19 cellular contexts compared by ENCODE assay signal in genomic region chr12:120480211-120480610, GRCh38. TPM values are rescaled to one million over a fixed set of nuclear protein-coding genes. Genes with fewer than 3 reads are reported as not detected.
A peak's percentile ranks its signal among the peaks of the same experiment; 100 is the strongest.
DNase-seq lines count a peak whose midpoint lies in the region; ATAC-seq and TF ChIP-seq lines count a peak whose summit lies in the region.
"Had no signal": no experiment of that assay in that cellular context is flagged by ENCODE, and none has a peak within 500 bp of the region (broad histone marks: within the 10 kb centered on the region; RNA-seq: fewer than 3 reads in every experiment).

No MANE protein-coding gene starts in this region.

- peaks cover 33% of the 10 kb centered on the region for H3K4me1 Mint-ChIP-seq in dendritic cell treated with granulocyte-macrophage colony-stimulating factor and Interleukin-4, amounts not matched to agents 40 ng/mL and 50 ng/mL, for 4 days (ENCODE audit: low read depth)
- peaks cover 59 to 63% of the 10 kb centered on the region in 2 donors for H3K4me1 Mint-ChIP-seq in natural killer cell

- no peak overlapping the region for H3K4me3 ChIP-seq in PC-3 (ENCODE audit: low read length)
- H3K4me3 ChIP-seq: prostate gland had no signal

- no peaks in the 10 kb centered on the region for H3K27me3 Mint-ChIP-seq in dendritic cell treated with granulocyte-macrophage colony-stimulating factor and Interleukin-4, amounts not matched to agents 40 ng/mL and 50 ng/mL, for 4 days
- no peaks in the 10 kb centered on the region for H3K27me3 Mint-ChIP-seq in natural killer cell (ENCODE audit: low read depth in 2 of 2)

- POLR2A ChIA-PET in PC-3 (lab: Charles Lee; ENCODE audit: unreplicated experiment) = no interaction called here

- peaks cover 11% of the 10 kb centered on the region for H3K36me3 Mint-ChIP-seq in dendritic cell treated with granulocyte-macrophage colony-stimulating factor and Interleukin-4, amounts not matched to agents 40 ng/mL and 50 ng/mL, for 4 days (ENCODE audit: low read depth)
- H3K36me3 Mint-ChIP-seq in natural killer cell = no peaks in the 10 kb centered on the region

- ATAC-seq in PC-3 (peak; percentile 19; the same call in 1 of the 2 replicates), natural killer cell (peak in 2 of 3 donors; percentile 14 to 39), HG03280 (IDR thresholded peaks at IDR 0.05; ENCODE audit: unreplicated experiment) (no peak)
- ATAC-seq: SK-N-SH treated with all-trans-retinoic acid at 6 μM for 48 hours had no signal

- no peak overlapping the region for H3K4me3 Mint-ChIP-seq in dendritic cell treated with granulocyte-macrophage colony-stimulating factor and Interleukin-4, amounts not matched to agents 40 ng/mL and 50 ng/mL, for 4 days
- peak overlapping the region; percentile 94 for H3K4me3 Mint-ChIP-seq in natural killer cell
- H3K4me3 Mint-ChIP-seq: H9; T-helper 2 cell treated with Interferon-gamma antibody and Interleukin-4, amounts not matched to agents 5 μg/mL and 100 μg/mL, for 36 hours had no signal

- no peak overlapping the region for H3K9ac ChIP-seq in PC-3 (ENCODE audit: low read length)

- H3K79me2 ChIP-seq in PC-3 (ENCODE audit: low read length) = peaks cover 8% of the 10 kb centered on the region

- H3K9me3 ChIP-seq in PC-3 (ENCODE audit: low read length) = no peaks in the 10 kb centered on the region
- H3K9me3 ChIP-seq: prostate gland had no signal

- H3K27ac ChIP-seq in C4-2B = peak overlapping the region; percentile 11; the same call in 1 of the 2 replicates
- no peak overlapping the region for H3K27ac ChIP-seq in PC-3 (ENCODE audit: low read length)
- H3K27ac ChIP-seq: HL-60, prostate gland had no signal

- peaks cover 19% of the 10 kb centered on the region for H3K4me1 ChIP-seq in PC-3 (ENCODE audit: insufficient read depth, low read length)
- H3K4me1 ChIP-seq: prostate gland had no signal

- no peak overlapping the region for H3K4me2 ChIP-seq in PC-3 (ENCODE audit: low read length)

- DNase-seq in PC-3 (no peak), natural killer cell (no peak), SHP77 (lab: John Stamatoyannopoulos, UW) (no peak), cardiac septum (ENCODE audit: low spot score) (no peak), NCI-H82 (lab: John Stamatoyannopoulos, UW) (no peak)
- DNase-seq: activated CD4-positive, alpha-beta T cell treated with anti-CD3 and anti-CD28 coated beads, Interleukin-2, amount 50 U/mL, for 1 hour; H9; NCI-H1105; NCI-H2029 treated with DMSO at 0.1 percent for 48 hours; NCI-H226; NCI-H748 treated with DMSO at 0.1 percent for 48 hours; stimulated activated CD8-positive, alpha-beta memory T cell treated with anti-CD3 and anti-CD28 coated beads, Interleukin-4, amount 100 ng/mL, for 48 hours had no signal

- BruUV-seq in PC-3 (replicated peaks; lab: Mats Ljungman, UMichigan) = no TSS peak

- CTCF ChIA-PET in PC-3 (lab: Charles Lee) = no interaction called here

- H3K9me2 ChIP-seq in PC-3 (replicated peaks; ENCODE audit: low read length) = no peaks in the 10 kb centered on the region

- peak overlapping the region; percentile 9 for H3K27ac Mint-ChIP-seq in dendritic cell treated with granulocyte-macrophage colony-stimulating factor and Interleukin-4, amounts not matched to agents 40 ng/mL and 50 ng/mL, for 4 days
- H3K27ac Mint-ChIP-seq in natural killer cell = peak overlapping the region; percentile 90 to 99
- H3K27ac Mint-ChIP-seq: T-helper 2 cell treated with Interferon-gamma antibody and Interleukin-4, amounts not matched to agents 5 μg/mL and 100 μg/mL, for 36 hours had no signal

- H3K36me3 ChIP-seq in PC-3 (ENCODE audit: low read depth, low read length) = no peaks in the 10 kb centered on the region
- H3K36me3 ChIP-seq: prostate gland had no signal

- H3K9me3 Mint-ChIP-seq in dendritic cell treated with granulocyte-macrophage colony-stimulating factor and Interleukin-4, amounts not matched to agents 40 ng/mL and 50 ng/mL, for 4 days = no peaks in the 10 kb centered on the region
- H3K9me3 Mint-ChIP-seq in natural killer cell = no peaks in the 10 kb centered on the region
- H3K9me3 Mint-ChIP-seq: H9; T-helper 2 cell treated with Interferon-gamma antibody and Interleukin-4, amounts not matched to agents 5 μg/mL and 100 μg/mL, for 36 hours had no signal

- H3F3A ChIP-seq in PC-3 (ENCODE audit: low read length, unreplicated experiment) = no peaks in the 10 kb centered on the region

- no peaks in the 10 kb centered on the region for H3K27me3 ChIP-seq in PC-3 (ENCODE audit: low read length)

- H4K20me1 ChIP-seq in PC-3 (ENCODE audit: low read length) = no peaks in the 10 kb centered on the region

- intact Hi-C loops in PC-3 (cut with micrococcal nuclease) (no loop called here), natural killer cell (cut with micrococcal nuclease) (loop anchor here (5.0 kb wide), 1 partner anchor 43 kb away; the partner anchor contains the start of gene COX6A1), cardiac septum (cut with DNase I) (no loop called here)
- intact Hi-C loops in dendritic cell treated with granulocyte-macrophage colony-stimulating factor and Interleukin-4, amounts not matched to agents 40 ng/mL and 50 ng/mL, for 4 days (cut with micrococcal nuclease) = no loop called here

- no peak overlapping the region for H2AFZ ChIP-seq in PC-3 (ENCODE audit: low read length)

- no peak for TF ChIP-seq CTCF in C4-2B (conservative IDR thresholded peaks at IDR 0.05)
- no peak for TF ChIP-seq CTCF in PC-3 (conservative IDR thresholded peaks at IDR 0.05; ENCODE audit: low read depth, low read length)
- TF ChIP-seq CTCF in natural killer cell (IDR thresholded peaks at IDR 0.05) = no peak

RNA-seq across cellular contexts. Expression of gene SRSF9, which starts 10.7 kb away (rescaled TPM):
- total RNA-seq in PC-3 (2014; rRNA removed) (319 and 382 TPM in 2 replicates), natural killer cell (100 to 1,000 TPM; 175 to 191 (median 179) TPM), cardiac septum (38.6 TPM)

RNA-seq across cellular contexts. Expression of gene DYNLL1, which starts 15.7 kb away (rescaled TPM):
- total RNA-seq in PC-3 (2014; rRNA removed) (283 and 396 TPM in 2 replicates), natural killer cell (100 to 1,000 TPM in 1 of 3 donors, 10 to 100 TPM in 2; 69.7 to 110 (median 77.2) TPM), cardiac septum (243 TPM)

RNA-seq across cellular contexts. Expression of gene GATC, which starts 34.0 kb away (rescaled TPM):
- total RNA-seq in PC-3 (2014; rRNA removed) (33.8 and 43.2 TPM in 2 replicates), natural killer cell (10 to 100 TPM; 16.5 to 22.8 (median 20.5) TPM), cardiac septum (12.9 TPM)

RNA-seq across cellular contexts. Expression of gene TRIAP1, which starts 34.0 kb away (rescaled TPM):
- 24.0 and 34.5 TPM in 2 replicates for total RNA-seq in PC-3 (2014; rRNA removed)
- total RNA-seq in natural killer cell = 10 to 100 TPM; 21.3 to 25.8 (median 24.2) TPM
- total RNA-seq in cardiac septum = 11.9 TPM

RNA-seq across cellular contexts. Expression of gene COX6A1, which starts 42.3 kb away (rescaled TPM):
- total RNA-seq in PC-3 (2014; rRNA removed) = 1,664 and 2,042 TPM in 2 replicates
- total RNA-seq in natural killer cell = 100 to 1,000 TPM; 152 to 189 (median 163) TPM
- total RNA-seq in cardiac septum = 232 TPM
